ENCODE assay signal across 9 cellular contexts in genomic region chr5:114360816-114361723, GRCh38. TPM values are rescaled to one million over a fixed set of nuclear protein-coding genes. Genes with fewer than 3 reads are reported as not detected.
A peak's percentile ranks its signal among the peaks of the same experiment; 100 is the strongest.
DNase-seq lines count a peak whose midpoint lies in the region; ATAC-seq and TF ChIP-seq lines count a peak whose summit lies in the region.
"Had no signal": no experiment of that assay in that cellular context is flagged by ENCODE, and none has a peak within 500 bp of the region (broad histone marks: within the 10 kb centered on the region; RNA-seq: fewer than 3 reads in every experiment).

No MANE protein-coding gene starts in this region.

- H3K36me3 ChIP-seq in mucosa of rectum (ENCODE audit: control insufficient read depth in 2 of 2, insufficient read depth in 2 of 2, low read length in 2 of 2): no peaks in the 10 kb centered on the region

- H3K4ac ChIP-seq in H9 (ENCODE audit: low read depth, low read length): no peak overlapping the region; the same call in 1 of the 2 replicates

- peak overlapping the region; percentile 74 for H3K18ac ChIP-seq in H9 (ENCODE audit: insufficient read length, low read depth, low read length)

- H3K9me3 ChIP-seq in H9 (ENCODE audit: control insufficient read depth, low read depth, low read length) (no peaks in the 10 kb centered on the region), mucosa of rectum (ENCODE audit: control insufficient read depth in 2 of 2, low read length in 2 of 2) (no peaks in the 10 kb centered on the region)

- H2BK120ac ChIP-seq in H9 (ENCODE audit: low read depth, low read length, poor library complexity, severe bottlenecking): no peak overlapping the region

- ATAC-seq in activated T-helper 17 cell treated with anti-CD3 and anti-CD28 coated beads, Interleukin-2, amount 50 U/mL, for 72 hours (replicated peaks): no peak
- no peak for ATAC-seq in HG03342 (IDR thresholded peaks at IDR 0.05; ENCODE audit: unreplicated experiment)
- ATAC-seq: naive thymus-derived CD8-positive, alpha-beta T cell had no signal

- peaks cover 3% of the 10 kb centered on the region; the same call in 1 of the 2 replicates for H3K79me2 ChIP-seq in H9 (ENCODE audit: insufficient read depth, low read length)

- H2BK5ac ChIP-seq in H9 (ENCODE audit: insufficient read length, low read length): no peak overlapping the region

- H2BK12ac ChIP-seq in H9 (ENCODE audit: insufficient read length, low read depth, low read length): peak overlapping the region; percentile 63

- H3K23ac ChIP-seq in H9 (ENCODE audit: insufficient read length, low read depth, low read length): no peak overlapping the region

- H3T11ph ChIP-seq in H9 (ENCODE audit: low read length): no peak overlapping the region

- peak overlapping the region; percentile 97 for H3K4me2 ChIP-seq in H9 (ENCODE audit: insufficient read depth, insufficient read length, low read length)

- H3K9me3 Mint-ChIP-seq in H9 (no peaks in the 10 kb centered on the region; a peak in 1 of 5 replicates), endothelial cell (ENCODE audit: unreplicated experiment) (no peaks in the 10 kb centered on the region)
- no peaks in the 10 kb centered on the region for H3K9me3 Mint-ChIP-seq in activated T-helper 17 cell treated with anti-CD3 and anti-CD28 coated beads, Interleukin-2, amount 50 U/mL, for 72 hours

- H2BK15ac ChIP-seq in H9 (ENCODE audit: low read depth, low read length): no peak overlapping the region

- H3K9ac ChIP-seq in H9 (ENCODE audit: extremely low read depth, insufficient read length, low read length) (peak overlapping the region; percentile 71), mucosa of rectum (ENCODE audit: low read depth in 1 of 2, low read length in 2 of 2) (peak overlapping the region in 1 of 2 donors; percentile 54)

- H3K23me2 ChIP-seq in H9 (ENCODE audit: insufficient read length, low read depth, low read length, poor library complexity, severe bottlenecking): peaks cover 10% of the 10 kb centered on the region

- H3K79me1 ChIP-seq in H9 (ENCODE audit: insufficient read depth, low read depth, low read length, poor library complexity, severe bottlenecking): no peaks in the 10 kb centered on the region

- no peak overlapping the region for H4K8ac ChIP-seq in H9 (replicated peaks; ENCODE audit: insufficient read length, low read depth, low read length)

- DNase-seq in H9 (peak; percentile 92), NCI-H526 treated with DMSO at 0.1 percent for 48 hours (lab: John Stamatoyannopoulos, UW) (peak; percentile 31), endothelial cell (ENCODE audit: low spot score) (peak; percentile 78), dedifferentiated amniotic fluid mesenchymal stem cell (ENCODE audit: extremely low spot score) (no peak)

- peaks cover under 1% of the 10 kb centered on the region; the same call in 1 of the 2 replicates for H3K4me1 ChIP-seq in H9 (ENCODE audit: insufficient read depth, low read length)
- peaks cover 5 to 13% of the 10 kb centered on the region in 2 donors for H3K4me1 ChIP-seq in mucosa of rectum (ENCODE audit: control insufficient read depth in 2 of 2, insufficient read depth in 2 of 2, low read length in 2 of 2)

- H2AK5ac ChIP-seq in H9 (ENCODE audit: insufficient read length, low read length): no peak overlapping the region

- no peaks in the 10 kb centered on the region for H4K20me1 ChIP-seq in H9 (ENCODE audit: control insufficient read depth, insufficient read depth, insufficient read length)

- H3K27ac Mint-ChIP-seq in H9 (peak overlapping the region; percentile 99 to 100 (median 99)), endothelial cell (ENCODE audit: unreplicated experiment) (no peak overlapping the region)
- no peak overlapping the region for H3K27ac Mint-ChIP-seq in activated T-helper 17 cell treated with anti-CD3 and anti-CD28 coated beads, Interleukin-2, amount 50 U/mL, for 72 hours

- peak overlapping the region; percentile 79 for H3K4me3 ChIP-seq in GM08714 (ENCODE audit: low read length)
- peak overlapping the region; percentile 59 to 66 for H3K4me3 ChIP-seq in mucosa of rectum (ENCODE audit: low read length in 2 of 2)

- H3K56ac ChIP-seq in H9 (ENCODE audit: insufficient read length, low read depth, low read length): no peak overlapping the region

- no peak overlapping the region for H4K5ac ChIP-seq in H9 (ENCODE audit: insufficient read length, low read depth, low read length)

- H3K27me3 ChIP-seq in H9 (ENCODE audit: insufficient read depth, low read length): no peaks in the 10 kb centered on the region
- H3K27me3 ChIP-seq in mucosa of rectum (ENCODE audit: control insufficient read depth in 2 of 2, insufficient read depth in 2 of 2, low read length in 2 of 2): peaks cover 18 to 31% of the 10 kb centered on the region in 2 donors

- TF ChIP-seq CTCF in H9 (conservative IDR thresholded peaks at IDR 0.05): peak; percentile 68
- TF ChIP-seq CTCF in endothelial cell (IDR thresholded peaks at IDR 0.05; ENCODE audit: unreplicated experiment): peak; percentile 24

- H4K91ac ChIP-seq in H9 (ENCODE audit: insufficient read length, low read depth, low read length): no peak overlapping the region

- H3K36me3 Mint-ChIP-seq in H9 (ENCODE audit: insufficient read depth in 1 of 3, low read depth in 3 of 3) (peaks cover 3 to 17% (median 5%) of the 10 kb centered on the region in 3 experiments; a peak in 5 of 7 replicates), endothelial cell (ENCODE audit: low read depth, unreplicated experiment) (no peaks in the 10 kb centered on the region)
- peaks cover 5% of the 10 kb centered on the region for H3K36me3 Mint-ChIP-seq in activated T-helper 17 cell treated with anti-CD3 and anti-CD28 coated beads, Interleukin-2, amount 50 U/mL, for 72 hours (ENCODE audit: low read depth)

- no CpG with 5 or more reads among the region's 78 CpGs for WGBS in H9 (ENCODE audit: extremely low coverage, insufficient read length, low lambda C conversion rate)

- H2BK20ac ChIP-seq in H9 (ENCODE audit: low read depth, low read length, poor library complexity, severe bottlenecking): no peak overlapping the region

- peaks cover 7% of the 10 kb centered on the region for H3K27me3 Mint-ChIP-seq in H9 (ENCODE audit: low read depth)
- H3K27me3 Mint-ChIP-seq in endothelial cell (ENCODE audit: unreplicated experiment): peaks cover 5% of the 10 kb centered on the region
- H3K27me3 Mint-ChIP-seq in activated T-helper 17 cell treated with anti-CD3 and anti-CD28 coated beads, Interleukin-2, amount 50 U/mL, for 72 hours: peaks cover 29% of the 10 kb centered on the region

- H2AFZ ChIP-seq in H9 (ENCODE audit: low read length): no peak overlapping the region

- peak overlapping the region; percentile 90 for H3K14ac ChIP-seq in H9 (ENCODE audit: insufficient read depth, low read length)

- H3K4me1 Mint-ChIP-seq in H9 (peaks cover 41 to 50% of the 10 kb centered on the region in 2 experiments), endothelial cell (ENCODE audit: unreplicated experiment) (peaks cover 12% of the 10 kb centered on the region)
- H3K4me1 Mint-ChIP-seq in activated T-helper 17 cell treated with anti-CD3 and anti-CD28 coated beads, Interleukin-2, amount 50 U/mL, for 72 hours: no peaks in the 10 kb centered on the region

- H3K27ac ChIP-seq in H9 (ENCODE audit: insufficient read length, low read depth, low read length): peak overlapping the region; percentile 89
- H3K27ac ChIP-seq in mucosa of rectum (ENCODE audit: low read depth in 2 of 2, low read length in 2 of 2): no peak overlapping the region

- H3K4me3 Mint-ChIP-seq in H9: peak overlapping the region; percentile 96 to 99
- H3K4me3 Mint-ChIP-seq in endothelial cell (ENCODE audit: unreplicated experiment): peak overlapping the region; percentile 99
- H3K4me3 Mint-ChIP-seq in activated T-helper 17 cell treated with anti-CD3 and anti-CD28 coated beads, Interleukin-2, amount 50 U/mL, for 72 hours: no peak overlapping the region

RNA-seq across cellular contexts. Expression of gene KCNN2, which starts 0.8 kb away (rescaled TPM):
- total RNA-seq in H9 (2021): 21.0 and 21.7 TPM in 2 replicates
- total RNA-seq in endothelial cell (ENCODE audit: unreplicated experiment): 2.4 TPM
- total RNA-seq in activated T-helper 17 cell treated with anti-CD3 and anti-CD28 coated beads, Interleukin-2, amount 50 U/mL, for 72 hours: not detected
- total RNA-seq: naive thymus-derived CD8-positive, alpha-beta T cell had no signal

Comparison
In these comparisons a context has a peak if more than half of its experiments do, and no peak if none do; other contexts are left out.
1. H3K27ac Mint-ChIP-seq: peak in H9 (3 of 3); none in endothelial cell (single experiment) and activated T-helper 17 cell treated with anti-CD3 and anti-CD28 coated beads, Interleukin-2, amount 50 U/mL, for 72 hours (single experiment).